1 cellular context compared by ENCODE assay signal in the genomic region with DNA sequence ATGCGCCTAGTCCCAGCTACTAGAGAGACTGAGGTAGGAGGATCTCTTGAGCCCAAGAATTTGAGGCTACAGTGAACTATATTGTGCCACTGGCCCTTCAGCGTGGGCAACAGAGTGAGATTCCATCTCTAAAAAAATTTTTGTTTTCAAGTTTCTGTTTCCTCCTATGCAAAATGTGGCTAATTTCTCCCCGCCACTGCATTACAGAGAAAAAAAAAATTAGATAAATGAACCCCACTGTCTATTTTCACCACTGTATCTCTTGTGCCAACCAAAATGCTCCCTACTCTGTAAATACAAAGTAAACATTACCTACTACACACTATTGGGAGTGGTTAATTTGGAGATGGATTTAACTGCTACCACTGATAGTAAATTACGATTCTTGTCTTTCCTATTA.
TF ChIP-seq lines count a peak whose summit lies in the region.

No MANE protein-coding gene starts in this region.

TF ChIP-seq in GM12878, 131 proteins besides CTCF, POLR2A, EP300 and RAD21:
- TF ChIP-seq, protein P1, sequence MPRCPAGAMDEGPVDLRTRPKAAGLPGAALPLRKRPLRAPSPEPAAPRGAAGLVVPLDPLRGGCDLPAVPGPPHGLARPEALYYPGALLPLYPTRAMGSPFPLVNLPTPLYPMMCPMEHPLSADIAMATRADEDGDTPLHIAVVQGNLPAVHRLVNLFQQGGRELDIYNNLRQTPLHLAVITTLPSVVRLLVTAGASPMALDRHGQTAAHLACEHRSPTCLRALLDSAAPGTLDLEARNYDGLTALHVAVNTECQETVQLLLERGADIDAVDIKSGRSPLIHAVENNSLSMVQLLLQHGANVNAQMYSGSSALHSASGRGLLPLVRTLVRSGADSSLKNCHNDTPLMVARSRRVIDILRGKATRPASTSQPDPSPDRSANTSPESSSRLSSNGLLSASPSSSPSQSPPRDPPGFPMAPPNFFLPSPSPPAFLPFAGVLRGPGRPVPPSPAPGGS (IDR thresholded peaks at IDR 0.05; ENCODE audit: borderline replicate concordance, insufficient read depth, low read depth, low read length, poor library complexity, severe bottlenecking) = no peak
- TF ChIP-seq DPF2 (IDR thresholded peaks at IDR 0.05) = no peak
- TF ChIP-seq NFYA (IDR thresholded peaks at IDR 0.05; ENCODE audit: borderline replicate concordance, low read depth, low read length) = no peak
- TF ChIP-seq BHLHE40 (IDR thresholded peaks at IDR 0.05; ENCODE audit: borderline replicate concordance in 1 of 2, low read depth in 2 of 2, low read length in 1 of 2) = no peak
- no peak for TF ChIP-seq BMI1 (IDR thresholded peaks at IDR 0.05; ENCODE audit: borderline replicate concordance)
- TF ChIP-seq MAX (IDR thresholded peaks at IDR 0.05; ENCODE audit: low read depth, low read length) = no peak
- TF ChIP-seq MTA2 (IDR thresholded peaks at IDR 0.05; ENCODE audit: low read depth) = no peak
- TF ChIP-seq PML (IDR thresholded peaks at IDR 0.05; ENCODE audit: low read length) = no peak
- TF ChIP-seq SIN3A (IDR thresholded peaks at IDR 0.05; ENCODE audit: low read depth, low read length) = no peak
- TF ChIP-seq, protein P2, sequence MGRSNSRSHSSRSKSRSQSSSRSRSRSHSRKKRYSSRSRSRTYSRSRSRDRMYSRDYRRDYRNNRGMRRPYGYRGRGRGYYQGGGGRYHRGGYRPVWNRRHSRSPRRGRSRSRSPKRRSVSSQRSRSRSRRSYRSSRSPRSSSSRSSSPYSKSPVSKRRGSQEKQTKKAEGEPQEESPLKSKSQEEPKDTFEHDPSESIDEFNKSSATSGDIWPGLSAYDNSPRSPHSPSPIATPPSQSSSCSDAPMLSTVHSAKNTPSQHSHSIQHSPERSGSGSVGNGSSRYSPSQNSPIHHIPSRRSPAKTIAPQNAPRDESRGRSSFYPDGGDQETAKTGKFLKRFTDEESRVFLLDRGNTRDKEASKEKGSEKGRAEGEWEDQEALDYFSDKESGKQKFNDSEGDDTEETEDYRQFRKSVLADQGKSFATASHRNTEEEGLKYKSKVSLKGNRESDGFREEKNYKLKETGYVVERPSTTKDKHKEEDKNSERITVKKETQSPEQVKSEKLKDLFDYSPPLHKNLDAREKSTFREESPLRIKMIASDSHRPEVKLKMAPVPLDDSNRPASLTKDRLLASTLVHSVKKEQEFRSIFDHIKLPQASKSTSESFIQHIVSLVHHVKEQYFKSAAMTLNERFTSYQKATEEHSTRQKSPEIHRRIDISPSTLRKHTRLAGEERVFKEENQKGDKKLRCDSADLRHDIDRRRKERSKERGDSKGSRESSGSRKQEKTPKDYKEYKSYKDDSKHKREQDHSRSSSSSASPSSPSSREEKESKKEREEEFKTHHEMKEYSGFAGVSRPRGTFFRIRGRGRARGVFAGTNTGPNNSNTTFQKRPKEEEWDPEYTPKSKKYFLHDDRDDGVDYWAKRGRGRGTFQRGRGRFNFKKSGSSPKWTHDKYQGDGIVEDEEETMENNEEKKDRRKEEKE (IDR thresholded peaks at IDR 0.05) = no peak
- no peak for TF ChIP-seq RFX5 (IDR thresholded peaks at IDR 0.05; ENCODE audit: low read depth, low read length)
- no peak for TF ChIP-seq REST (IDR thresholded peaks at IDR 0.05; ENCODE audit: low read depth, low read length)
- peak; percentile 44; the same call in 1 of the 2 replicates for TF ChIP-seq RUNX3 (IDR thresholded peaks at IDR 0.05; ENCODE audit: low read length)
- TF ChIP-seq RCOR1 (conservative IDR thresholded peaks at IDR 0.05; ENCODE audit: low read depth, low read length) = no peak
- no peak for TF ChIP-seq ZNF622 (IDR thresholded peaks at IDR 0.05)
- TF ChIP-seq CBX3 (IDR thresholded peaks at IDR 0.05; ENCODE audit: borderline replicate concordance, low read depth) = no peak
- TF ChIP-seq CHD2 (IDR thresholded peaks at IDR 0.05; ENCODE audit: borderline replicate concordance, low read depth, low read length) = no peak
- 0 out of 2 replicates have a peak, but pooled peaks have one; percentile 17 for TF ChIP-seq MEF2A (IDR thresholded peaks at IDR 0.05; ENCODE audit: insufficient read depth, low read depth, low read length)
- TF ChIP-seq FOS (IDR thresholded peaks at IDR 0.05; ENCODE audit: borderline replicate concordance, extremely low read depth, insufficient read length) = no peak
- TF ChIP-seq ZNF24 (IDR thresholded peaks at IDR 0.05) = no peak
- TF ChIP-seq ZNF384 (IDR thresholded peaks at IDR 0.05; ENCODE audit: borderline replicate concordance, low read depth, low read length) = peak; percentile 74; the same call in 1 of the 2 replicates
- TF ChIP-seq POLR2AphosphoS5 (IDR thresholded peaks at IDR 0.05; ENCODE audit: low read length) = 0 out of 2 replicates have a peak, but pooled peaks have one; percentile 43
- TF ChIP-seq, protein P3, sequence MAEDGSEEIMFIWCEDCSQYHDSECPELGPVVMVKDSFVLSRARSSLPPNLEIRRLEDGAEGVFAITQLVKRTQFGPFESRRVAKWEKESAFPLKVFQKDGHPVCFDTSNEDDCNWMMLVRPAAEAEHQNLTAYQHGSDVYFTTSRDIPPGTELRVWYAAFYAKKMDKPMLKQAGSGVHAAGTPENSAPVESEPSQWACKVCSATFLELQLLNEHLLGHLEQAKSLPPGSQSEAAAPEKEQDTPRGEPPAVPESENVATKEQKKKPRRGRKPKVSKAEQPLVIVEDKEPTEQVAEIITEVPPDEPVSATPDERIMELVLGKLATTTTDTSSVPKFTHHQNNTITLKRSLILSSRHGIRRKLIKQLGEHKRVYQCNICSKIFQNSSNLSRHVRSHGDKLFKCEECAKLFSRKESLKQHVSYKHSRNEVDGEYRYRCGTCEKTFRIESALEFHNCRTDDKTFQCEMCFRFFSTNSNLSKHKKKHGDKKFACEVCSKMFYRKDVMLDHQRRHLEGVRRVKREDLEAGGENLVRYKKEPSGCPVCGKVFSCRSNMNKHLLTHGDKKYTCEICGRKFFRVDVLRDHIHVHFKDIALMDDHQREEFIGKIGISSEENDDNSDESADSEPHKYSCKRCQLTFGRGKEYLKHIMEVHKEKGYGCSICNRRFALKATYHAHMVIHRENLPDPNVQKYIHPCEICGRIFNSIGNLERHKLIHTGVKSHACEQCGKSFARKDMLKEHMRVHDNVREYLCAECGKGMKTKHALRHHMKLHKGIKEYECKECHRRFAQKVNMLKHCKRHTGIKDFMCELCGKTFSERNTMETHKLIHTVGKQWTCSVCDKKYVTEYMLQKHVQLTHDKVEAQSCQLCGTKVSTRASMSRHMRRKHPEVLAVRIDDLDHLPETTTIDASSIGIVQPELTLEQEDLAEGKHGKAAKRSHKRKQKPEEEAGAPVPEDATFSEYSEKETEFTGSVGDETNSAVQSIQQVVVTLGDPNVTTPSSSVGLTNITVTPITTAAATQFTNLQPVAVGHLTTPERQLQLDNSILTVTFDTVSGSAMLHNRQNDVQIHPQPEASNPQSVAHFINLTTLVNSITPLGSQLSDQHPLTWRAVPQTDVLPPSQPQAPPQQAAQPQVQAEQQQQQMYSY (CRISPR knock-in tag; IDR thresholded peaks at IDR 0.05) = no peak
- TF ChIP-seq IRF3 (IDR thresholded peaks at IDR 0.05) = no peak
- no peak for TF ChIP-seq WRNIP1 (IDR thresholded peaks at IDR 0.05; ENCODE audit: borderline replicate concordance, low read depth, low read length)
- no peak for TF ChIP-seq PBX3 (IDR thresholded peaks at IDR 0.05; ENCODE audit: insufficient replicate concordance, low read depth, low read length)
- TF ChIP-seq POU2F2 (IDR thresholded peaks at IDR 0.05; ENCODE audit: borderline replicate concordance, low read depth, low read length) = 0 out of 3 replicates have a peak, but pooled peaks have one; percentile 45
- TF ChIP-seq EZH2 (IDR thresholded peaks at IDR 0.05; ENCODE audit: borderline replicate concordance, control insufficient read depth, low read depth, low read length) = no peak
- TF ChIP-seq, protein P4, sequence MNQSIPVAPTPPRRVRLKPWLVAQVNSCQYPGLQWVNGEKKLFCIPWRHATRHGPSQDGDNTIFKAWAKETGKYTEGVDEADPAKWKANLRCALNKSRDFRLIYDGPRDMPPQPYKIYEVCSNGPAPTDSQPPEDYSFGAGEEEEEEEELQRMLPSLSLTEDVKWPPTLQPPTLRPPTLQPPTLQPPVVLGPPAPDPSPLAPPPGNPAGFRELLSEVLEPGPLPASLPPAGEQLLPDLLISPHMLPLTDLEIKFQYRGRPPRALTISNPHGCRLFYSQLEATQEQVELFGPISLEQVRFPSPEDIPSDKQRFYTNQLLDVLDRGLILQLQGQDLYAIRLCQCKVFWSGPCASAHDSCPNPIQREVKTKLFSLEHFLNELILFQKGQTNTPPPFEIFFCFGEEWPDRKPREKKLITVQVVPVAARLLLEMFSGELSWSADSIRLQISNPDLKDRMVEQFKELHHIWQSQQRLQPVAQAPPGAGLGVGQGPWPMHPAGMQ (IDR thresholded peaks at IDR 0.05; ENCODE audit: borderline replicate concordance) = no peak
- TF ChIP-seq HDAC6 (IDR thresholded peaks at IDR 0.05; ENCODE audit: unreplicated experiment) = no peak
- 0 out of 2 replicates have a peak, but pooled peaks have one; percentile 46 for TF ChIP-seq TBL1XR1 (IDR thresholded peaks at IDR 0.05; ENCODE audit: low read depth, low read length)
- no peak for TF ChIP-seq CBFB (IDR thresholded peaks at IDR 0.05; ENCODE audit: low read depth)
TF ChIP-seq in GM12878: peak in this region for 6.
